ENCODE assay signal across 20 cellular contexts in the genomic region with DNA sequence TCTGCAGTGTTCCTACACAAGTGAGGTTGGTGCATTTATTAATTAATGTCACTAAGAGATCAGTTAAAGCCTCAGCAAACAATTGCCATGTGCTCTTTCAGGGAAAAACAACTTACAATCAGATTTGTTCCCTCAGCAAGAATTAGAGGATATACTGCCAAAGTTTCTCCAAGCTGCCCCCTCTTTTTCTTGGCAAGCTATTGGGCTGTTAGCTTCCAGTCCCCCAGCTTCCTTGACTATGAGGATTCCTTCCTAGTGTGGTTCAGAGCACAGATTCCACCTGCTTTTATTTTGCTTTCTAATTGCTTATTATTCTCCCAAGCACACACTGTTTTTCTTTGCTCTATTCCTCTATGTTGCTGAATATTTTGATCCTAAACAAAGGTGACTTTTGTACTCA.
DNase-seq lines count a peak whose midpoint lies in the region; ATAC-seq, FAIRE-seq and TF ChIP-seq lines count a peak whose summit lies in the region.
"Had no signal": no experiment of that assay in that cellular context is flagged by ENCODE, and none has a peak within 500 bp of the region (broad histone marks: within the 10 kb centered on the region; RNA-seq: fewer than 3 reads in every experiment).

No MANE protein-coding gene starts in this region.

- H3K4me2 ChIP-seq in SK-N-SH = no peak overlapping the region
- H3K4me2 ChIP-seq in endothelial cell of umbilical vein (ENCODE audit: insufficient read depth, low read length) = no peak overlapping the region

- CTCF ChIA-PET in SK-N-SH (lab: Yijun Ruan, JAX) = interaction anchor here (0.6 to 3.3 kb wide), 3 partner anchors 9 to 15 kb away, joined by 3 to 22 read pairs (median 4); no protein-coding TSS in a partner anchor
- CTCF ChIA-PET in endothelial cell of umbilical vein (lab: Charles Lee) = interaction anchor here (1.5 to 2.4 kb wide), 2 partner anchors 9 to 11 kb away, joined by 5 to 7 read pairs; no protein-coding TSS in a partner anchor

- TF ChIP-seq RAD21 in SK-N-SH (IDR thresholded peaks at IDR 0.05; ENCODE audit: low read length) = no peak

- POLR2A ChIA-PET in SK-N-SH (lab: Yijun Ruan, JAX) (no interaction called here), endothelial cell of umbilical vein (lab: Charles Lee) (no interaction called here)

- H3K4me1 ChIP-seq in SK-N-SH (ENCODE audit: control insufficient read depth in 1 of 2, insufficient read depth in 2 of 2, low read depth in 1 of 2, low read length in 1 of 2) (peaks cover 8 to 15% of the 10 kb centered on the region in 2 experiments; a peak in 2 of 4 replicates), endothelial cell of umbilical vein (ENCODE audit: control insufficient read depth, extremely low read depth, insufficient read depth, low read length) (peaks cover 18% of the 10 kb centered on the region)
- H3K4me1 ChIP-seq: Caco-2 had no signal

- TF ChIP-seq EP300 in SK-N-SH (IDR thresholded peaks at IDR 0.05; ENCODE audit: borderline replicate concordance in 1 of 2, low read depth in 1 of 2, low read length in 1 of 2) = no peak

- TF ChIP-seq CTCF in SK-N-SH (IDR thresholded peaks at IDR 0.05) (no peak), endothelial cell of umbilical vein (IDR thresholded peaks at IDR 0.05; ENCODE audit: extremely low read depth in 1 of 2, insufficient read depth in 1 of 2, low read depth in 1 of 2, low read length in 2 of 2) (no peak)

- H2AFZ ChIP-seq in SK-N-SH (ENCODE audit: low read depth) (no peak overlapping the region), endothelial cell of umbilical vein (ENCODE audit: low read depth, low read length) (no peak overlapping the region)

- peak overlapping the region in 1 of 2 experiments; percentile 43; a peak in 2 of 4 replicates for H3K27ac ChIP-seq in SK-N-SH (ENCODE audit: low read depth in 2 of 2, low read length in 1 of 2)
- no peak overlapping the region for H3K27ac ChIP-seq in endothelial cell of umbilical vein (ENCODE audit: insufficient read depth, low read depth, low read length)
- H3K27ac ChIP-seq: HL-60 had no signal

- no peaks in the 10 kb centered on the region for H3K9me3 ChIP-seq in SK-N-SH
- H3K9me3 ChIP-seq in endothelial cell of umbilical vein (replicated peaks; ENCODE audit: control insufficient read depth, insufficient read depth, low read length) = no peaks in the 10 kb centered on the region
- H3K9me3 ChIP-seq: BE2C, Caco-2 had no signal

- ATAC-seq in SK-N-SH treated with all-trans-retinoic acid at 6 μM for 48 hours (peak; percentile 37; the same call in 1 of the 3 replicates), GM19463 (IDR thresholded peaks at IDR 0.05; ENCODE audit: unreplicated experiment) (no peak), HG02870 (IDR thresholded peaks at IDR 0.05; ENCODE audit: unreplicated experiment) (no peak), GM18907 (IDR thresholded peaks at IDR 0.05; ENCODE audit: unreplicated experiment) (no peak)

- dilution Hi-C loops in endothelial cell of umbilical vein (cut with MboI; ENCODE audit: extremely low pct_ligation_motif_present, low sequenced_read_pairs) = no loop called here

- no peaks in the 10 kb centered on the region for H3K36me3 ChIP-seq in SK-N-SH (replicated peaks in 1 of 2; ENCODE audit: control insufficient read depth in 1 of 2, insufficient read depth in 2 of 2, low read length in 1 of 2)
- H3K36me3 ChIP-seq in endothelial cell of umbilical vein (ENCODE audit: control insufficient read depth in 2 of 2, extremely low read depth in 1 of 2, insufficient read depth in 2 of 2, low read length in 2 of 2) = no peaks in the 10 kb centered on the region
- H3K36me3 ChIP-seq: BE2C had no signal

- no peak for TF ChIP-seq POLR2A in endothelial cell of umbilical vein (IDR thresholded peaks at IDR 0.05; ENCODE audit: low read depth, low read length)

- H3K9ac ChIP-seq in SK-N-SH (no peak overlapping the region), endothelial cell of umbilical vein (replicated peaks; ENCODE audit: extremely low read depth, insufficient read depth, low read length) (no peak overlapping the region)

- no TSS peak for BruUV-seq in endothelial cell of umbilical vein (replicated peaks; lab: Mats Ljungman, UMichigan)

- H3K27me3 ChIP-seq in SK-N-SH (ENCODE audit: insufficient read depth) (no peaks in the 10 kb centered on the region), endothelial cell of umbilical vein (ENCODE audit: control insufficient read depth in 2 of 2, insufficient read depth in 2 of 2, low read length in 2 of 2) (no peaks in the 10 kb centered on the region)
- H3K27me3 ChIP-seq: BE2C had no signal

- no peak for DNase-seq in SK-N-SH
- peak; percentile 44 for DNase-seq in COLO829 (ENCODE audit: low spot score)
- peak; percentile 47 for DNase-seq in endothelial cell of umbilical vein (ENCODE audit: low read depth, low spot score)
- DNase-seq in pons (ENCODE audit: low spot score) = peak; percentile 25
- DNase-seq: BE2C; Caco-2; CD4-positive, CD25-positive, alpha-beta regulatory T cell; H9; IMR-90; NCI-H1436; NCI-H1930; NCI-H2171; SHP77 treated with DMSO at 0.1 percent for 48 hours had no signal

- H3K4me3 ChIP-seq in SK-N-SH (ENCODE audit: low read depth in 2 of 2, low read length in 1 of 2) (no peak overlapping the region), endothelial cell of umbilical vein (replicated peaks in 1 of 3; ENCODE audit: insufficient read depth in 1 of 3, low read depth in 1 of 3, low read length in 3 of 3) (no peak overlapping the region)

- H3K9me2 ChIP-seq in SK-N-SH = no peaks in the 10 kb centered on the region

- H4K20me1 ChIP-seq in SK-N-SH (ENCODE audit: insufficient read depth) (no peaks in the 10 kb centered on the region), endothelial cell of umbilical vein (replicated peaks; ENCODE audit: control insufficient read depth, extremely low read depth, insufficient read depth, low read length) (no peaks in the 10 kb centered on the region)

- FAIRE-seq in endothelial cell of umbilical vein (lab: Jason Lieb, UNC) = no peak
- FAIRE-seq: G401.6, RCC 7860 had no signal

- H3K9me1 ChIP-seq in endothelial cell of umbilical vein (replicated peaks; ENCODE audit: control insufficient read depth, extremely low read depth, insufficient read depth, low read length) = no peaks in the 10 kb centered on the region

- no peaks in the 10 kb centered on the region for H3F3A ChIP-seq in SK-N-SH (replicated peaks; ENCODE audit: insufficient read depth)

- intact Hi-C loops in endothelial cell of umbilical vein (cut with micrococcal nuclease) = no loop called here

- H3K79me2 ChIP-seq in SK-N-SH (ENCODE audit: insufficient read depth) (no peaks in the 10 kb centered on the region), endothelial cell of umbilical vein (ENCODE audit: control insufficient read depth, insufficient read depth, low read length) (no peaks in the 10 kb centered on the region)

TF ChIP-seq in SK-N-SH treated with all-trans-retinoic acid at 6 μM for 48 hours, 23 proteins besides CTCF, POLR2A, EP300 and RAD21:
- no peak for TF ChIP-seq ESRRG (CRISPR knock-in tag; IDR thresholded peaks at IDR 0.05)
- TF ChIP-seq, protein P1, sequence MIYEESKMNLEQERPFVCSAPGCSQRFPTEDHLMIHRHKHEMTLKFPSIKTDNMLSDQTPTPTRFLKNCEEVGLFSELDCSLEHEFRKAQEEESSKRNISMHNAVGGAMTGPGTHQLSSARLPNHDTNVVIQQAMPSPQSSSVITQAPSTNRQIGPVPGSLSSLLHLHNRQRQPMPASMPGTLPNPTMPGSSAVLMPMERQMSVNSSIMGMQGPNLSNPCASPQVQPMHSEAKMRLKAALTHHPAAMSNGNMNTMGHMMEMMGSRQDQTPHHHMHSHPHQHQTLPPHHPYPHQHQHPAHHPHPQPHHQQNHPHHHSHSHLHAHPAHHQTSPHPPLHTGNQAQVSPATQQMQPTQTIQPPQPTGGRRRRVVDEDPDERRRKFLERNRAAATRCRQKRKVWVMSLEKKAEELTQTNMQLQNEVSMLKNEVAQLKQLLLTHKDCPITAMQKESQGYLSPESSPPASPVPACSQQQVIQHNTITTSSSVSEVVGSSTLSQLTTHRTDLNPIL (CRISPR knock-in tag; IDR thresholded peaks at IDR 0.05; ENCODE audit: low read depth) = no peak
- TF ChIP-seq TCF4 (CRISPR knock-in tag; IDR thresholded peaks at IDR 0.05; ENCODE audit: borderline replicate concordance) = peak; percentile 30; the same call in 1 of the 2 replicates
- TF ChIP-seq ISL1 (CRISPR knock-in tag; IDR thresholded peaks at IDR 0.05) = peak; percentile 72; the same call in 1 of the 2 replicates

TF ChIP-seq in SK-N-SH, 30 proteins besides CTCF, POLR2A, EP300 and RAD21:
- TF ChIP-seq TCF12 (IDR thresholded peaks at IDR 0.05) (no peak), FOXJ3 (CRISPR knock-in tag; IDR thresholded peaks at IDR 0.05) (no peak), SMC3 (IDR thresholded peaks at IDR 0.05; ENCODE audit: low read depth, low read length) (no peak)
- TF ChIP-seq, protein P2, sequence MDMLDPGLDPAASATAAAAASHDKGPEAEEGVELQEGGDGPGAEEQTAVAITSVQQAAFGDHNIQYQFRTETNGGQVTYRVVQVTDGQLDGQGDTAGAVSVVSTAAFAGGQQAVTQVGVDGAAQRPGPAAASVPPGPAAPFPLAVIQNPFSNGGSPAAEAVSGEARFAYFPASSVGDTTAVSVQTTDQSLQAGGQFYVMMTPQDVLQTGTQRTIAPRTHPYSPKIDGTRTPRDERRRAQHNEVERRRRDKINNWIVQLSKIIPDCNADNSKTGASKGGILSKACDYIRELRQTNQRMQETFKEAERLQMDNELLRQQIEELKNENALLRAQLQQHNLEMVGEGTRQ (IDR thresholded peaks at IDR 0.05; ENCODE audit: borderline replicate concordance, low read depth, low read length) = no peak

TF ChIP-seq in endothelial cell of umbilical vein, 7 proteins besides CTCF, POLR2A, EP300 and RAD21:
- TF ChIP-seq POLR2AphosphoS5 (IDR thresholded peaks at IDR 0.05; ENCODE audit: insufficient read depth, low read depth, low read length) = no peak
- TF ChIP-seq JUN (IDR thresholded peaks at IDR 0.05; ENCODE audit: borderline replicate concordance, insufficient read depth, insufficient read length, low read depth) = no peak
- no peak for TF ChIP-seq MYC (IDR thresholded peaks at IDR 0.05; ENCODE audit: low read depth, low read length)
- TF ChIP-seq EZH2 (IDR thresholded peaks at IDR 0.05; ENCODE audit: borderline replicate concordance, low read depth, low read length, severe bottlenecking) = no peak
- TF ChIP-seq, protein P3, sequence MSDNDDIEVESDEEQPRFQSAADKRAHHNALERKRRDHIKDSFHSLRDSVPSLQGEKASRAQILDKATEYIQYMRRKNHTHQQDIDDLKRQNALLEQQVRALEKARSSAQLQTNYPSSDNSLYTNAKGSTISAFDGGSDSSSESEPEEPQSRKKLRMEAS (IDR thresholded peaks at IDR 0.05; ENCODE audit: insufficient read depth, insufficient read length) = no peak
- TF ChIP-seq FOS (IDR thresholded peaks at IDR 0.05; ENCODE audit: borderline replicate concordance, insufficient read depth, low read length) = no peak
- TF ChIP-seq GATA2 (IDR thresholded peaks at IDR 0.05; ENCODE audit: insufficient read depth, insufficient read length, low read depth, low read length) = no peak
